In the genomic region with DNA sequence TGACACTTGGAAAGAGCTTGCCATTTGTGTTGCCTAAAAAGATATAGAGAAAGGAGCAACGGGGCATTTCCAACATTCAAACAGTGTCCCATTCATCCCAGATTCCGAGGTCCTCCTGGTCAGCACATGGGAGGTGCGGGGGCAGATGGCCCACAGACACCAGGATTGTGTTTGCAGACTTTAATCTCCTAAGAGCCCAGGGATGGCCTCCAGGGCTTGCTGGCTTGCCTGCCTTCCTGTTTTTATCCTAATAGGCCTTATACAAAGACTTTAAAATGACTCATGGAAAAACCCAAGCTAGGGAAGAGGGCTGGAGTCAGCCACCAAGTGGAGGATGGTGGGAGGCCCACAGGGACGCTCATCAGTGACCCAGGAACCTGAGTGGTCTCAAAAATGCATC, we compare ENCODE assay signal across 17 cellular contexts. TPM values are rescaled to one million over a fixed set of nuclear protein-coding genes. Genes with fewer than 3 reads are reported as not detected.
"Had no signal": no experiment of that assay in that cellular context is flagged by ENCODE, and none has a peak within 500 bp of the region (broad histone marks: within the 10 kb centered on the region; RNA-seq: fewer than 3 reads in every experiment).

No MANE protein-coding gene starts in this region.

- ATAC-seq: esophagus mucosa, left ventricle myocardium superior had no signal

- H3K4me3 Mint-ChIP-seq: activated CD4-positive, alpha-beta memory T cell treated with anti-CD3 and anti-CD28 coated beads, Interleukin-2, amount 10 ng/mL, durations not matched to agents 7 days and 5 days; activated naive CD4-positive, alpha-beta T cell treated with anti-CD3 and anti-CD28 coated beads, Interleukin-2, amount 50 U/mL, for 24 hours; activated T-cell treated with anti-CD3 and anti-CD28 coated beads, Interleukin-2, amount 50 U/mL, for 24 hours; WTC11 had no signal

- H3K4me1 Mint-ChIP-seq: activated naive CD4-positive, alpha-beta T cell treated with anti-CD3 and anti-CD28 coated beads, Interleukin-2, amount 50 U/mL, for 24 hours had no signal

- H3K36me3 Mint-ChIP-seq: activated naive CD4-positive, alpha-beta T cell treated with anti-CD3 and anti-CD28 coated beads, Interleukin-2, amount 50 U/mL, for 24 hours; WTC11 had no signal

- DNase-seq: activated CD4-positive, alpha-beta memory T cell treated with anti-CD3 and anti-CD28 coated beads, Interleukin-2, amount 10 ng/mL, durations not matched to agents 7 days and 5 days; activated CD4-positive, alpha-beta T cell treated with anti-CD3 and anti-CD28 coated beads for 4 hours; activated T-cell treated with anti-CD3 and anti-CD28 coated beads, Interleukin-2, amount 50 U/mL, for 24 hours; adrenal gland; kidney glomerular epithelial cell; left ventricle myocardium superior; ovary; sigmoid colon; stimulated activated CD4-positive, alpha-beta T cell treated with anti-CD3 and anti-CD28 coated beads, Interleukin-2, amount 100 ng/mL, for 24 hours; T-helper 2 cell had no signal

- H3K9me3 Mint-ChIP-seq: activated CD4-positive, alpha-beta memory T cell treated with anti-CD3 and anti-CD28 coated beads, Interleukin-2, amount 10 ng/mL, durations not matched to agents 7 days and 5 days; activated naive CD4-positive, alpha-beta T cell treated with anti-CD3 and anti-CD28 coated beads, Interleukin-2, amount 50 U/mL, for 24 hours; activated T-cell treated with anti-CD3 and anti-CD28 coated beads, Interleukin-2, amount 50 U/mL, for 24 hours; WTC11 had no signal

- H3K27ac Mint-ChIP-seq: activated CD4-positive, alpha-beta memory T cell treated with anti-CD3 and anti-CD28 coated beads, Interleukin-2, amount 10 ng/mL, durations not matched to agents 7 days and 5 days; activated naive CD4-positive, alpha-beta T cell treated with anti-CD3 and anti-CD28 coated beads, Interleukin-2, amount 50 U/mL, for 24 hours; activated T-cell treated with anti-CD3 and anti-CD28 coated beads, Interleukin-2, amount 50 U/mL, for 24 hours; WTC11 had no signal

RNA-seq across cellular contexts. Expression of a gene that starts 21.5 kb away (rescaled TPM):
- total RNA-seq: activated CD4-positive, alpha-beta memory T cell treated with anti-CD3 and anti-CD28 coated beads, Interleukin-2, amount 10 ng/mL, durations not matched to agents 7 days and 5 days; adrenal gland; esophagus mucosa; left ventricle myocardium superior; mesenteric fat pad; pulmonary artery endothelial cell; sigmoid colon; thoracic aorta; ureter; WTC11 had no signal
